In genomic region chr4:6943012-6943869, GRCh38 we compare ENCODE assay signal across 9 cellular contexts. TPM values are rescaled to one million over a fixed set of nuclear protein-coding genes. Genes with fewer than 3 reads are reported as not detected.
DNase-seq lines count a peak whose midpoint lies in the region; ATAC-seq, FAIRE-seq and TF ChIP-seq lines count a peak whose summit lies in the region.
"Had no signal": no experiment of that assay in that cellular context is flagged by ENCODE, and none has a peak within 500 bp of the region (broad histone marks: within the 10 kb centered on the region; RNA-seq: fewer than 3 reads in every experiment).

No MANE protein-coding gene starts in this region.

- H3K56ac ChIP-seq in H9 (ENCODE audit: insufficient read length, low read depth, low read length): no peak overlapping the region

- no peaks in the 10 kb centered on the region for H4K20me1 ChIP-seq in H9 (ENCODE audit: control insufficient read depth, insufficient read depth, insufficient read length)

- H3K27me3 Mint-ChIP-seq in H9 (ENCODE audit: low read depth): no peaks in the 10 kb centered on the region
- no peaks in the 10 kb centered on the region for H3K27me3 Mint-ChIP-seq in activated CD8-positive, alpha-beta T cell treated with anti-CD3 and anti-CD28 coated beads, Interleukin-2, amount 10 ng/mL, durations not matched to agents 7 days and 5 days (ENCODE audit: low read depth)

- no peak overlapping the region for H3K4me3 ChIP-seq in iPS-15b (ENCODE audit: low read depth, low read length)
- H3K4me3 ChIP-seq in small intestine (ENCODE audit: low read depth in 1 of 2, low read length in 2 of 2): no peak overlapping the region
- H3K4me3 ChIP-seq: MG63 had no signal

- no peak overlapping the region for H2BK15ac ChIP-seq in H9 (ENCODE audit: low read depth, low read length)

- H4K5ac ChIP-seq in H9 (ENCODE audit: insufficient read length, low read depth, low read length): no peak overlapping the region

- H3K79me1 ChIP-seq in H9 (ENCODE audit: insufficient read depth, low read depth, low read length, poor library complexity, severe bottlenecking): peaks cover 3% of the 10 kb centered on the region

- H3K14ac ChIP-seq in H9 (ENCODE audit: insufficient read depth, low read length): no peak overlapping the region; the same call in 1 of the 2 replicates

- no peaks in the 10 kb centered on the region; a peak in 1 of 5 replicates for H3K9me3 Mint-ChIP-seq in H9
- H3K9me3 Mint-ChIP-seq in activated CD8-positive, alpha-beta T cell treated with anti-CD3 and anti-CD28 coated beads, Interleukin-2, amount 10 ng/mL, durations not matched to agents 7 days and 5 days (ENCODE audit: insufficient read depth): no peaks in the 10 kb centered on the region

- H3K4me2 ChIP-seq in H9 (ENCODE audit: insufficient read depth, insufficient read length, low read length): no peak overlapping the region

- no peak overlapping the region for H3K9ac ChIP-seq in H9 (ENCODE audit: extremely low read depth, insufficient read length, low read length)
- peak overlapping the region; percentile 26 for H3K9ac ChIP-seq in iPS-15b (ENCODE audit: low read depth, low read length)

- TF ChIP-seq CTCF in H9 (conservative IDR thresholded peaks at IDR 0.05): no peak

- no peaks in the 10 kb centered on the region for H3K36me3 ChIP-seq in iPS-15b (ENCODE audit: control insufficient read depth, insufficient read depth, low read length)
- no peaks in the 10 kb centered on the region for H3K36me3 ChIP-seq in small intestine (ENCODE audit: control insufficient read depth in 2 of 2, insufficient read depth in 2 of 2, low read length in 2 of 2)
- H3K36me3 ChIP-seq: MG63 had no signal

- no peak overlapping the region for H2BK120ac ChIP-seq in H9 (ENCODE audit: low read depth, low read length, poor library complexity, severe bottlenecking)

- POLR2A ChIA-PET in activated CD8-positive, alpha-beta T cell treated with anti-CD3 and anti-CD28 coated beads, Interleukin-2, amount 10 ng/mL, durations not matched to agents 7 days and 5 days (lab: Charles Lee): interaction anchor here (0.8 to 1.6 kb wide), 6 partner anchors 15 to 102 kb away, joined by 3 to 5 read pairs (median 4); no protein-coding TSS in a partner anchor

- no peak overlapping the region for H4K8ac ChIP-seq in H9 (replicated peaks; ENCODE audit: insufficient read length, low read depth, low read length)

- H3K4me1 ChIP-seq in H9 (ENCODE audit: insufficient read depth, low read length) (peaks cover 22% of the 10 kb centered on the region; the same call in 1 of the 2 replicates), iPS-15b (ENCODE audit: control insufficient read depth, insufficient read depth, low read length) (peaks cover 20% of the 10 kb centered on the region), small intestine (ENCODE audit: control insufficient read depth in 2 of 2, insufficient read depth in 1 of 2, low read depth in 1 of 2, low read length in 1 of 2) (peaks cover 5 to 21% of the 10 kb centered on the region in 2 donors)

- peaks cover 66 to 72% of the 10 kb centered on the region in 2 experiments for H3K4me1 Mint-ChIP-seq in H9
- peaks cover 44% of the 10 kb centered on the region for H3K4me1 Mint-ChIP-seq in activated CD8-positive, alpha-beta T cell treated with anti-CD3 and anti-CD28 coated beads, Interleukin-2, amount 10 ng/mL, durations not matched to agents 7 days and 5 days (ENCODE audit: low read depth)

- FAIRE-seq in small intestine (lab: Jason Lieb, UNC): no peak

- peak overlapping the region; percentile 36 to 95 (median 83); a peak in 5 of 7 replicates for H3K27ac Mint-ChIP-seq in H9
- peak overlapping the region; percentile 88 for H3K27ac Mint-ChIP-seq in activated CD8-positive, alpha-beta T cell treated with anti-CD3 and anti-CD28 coated beads, Interleukin-2, amount 10 ng/mL, durations not matched to agents 7 days and 5 days

- H3K79me2 ChIP-seq in H9 (ENCODE audit: insufficient read depth, low read length): no peaks in the 10 kb centered on the region

- H3K18ac ChIP-seq in H9 (ENCODE audit: insufficient read length, low read depth, low read length): no peak overlapping the region

- no peak overlapping the region for H3T11ph ChIP-seq in H9 (ENCODE audit: low read length)

- no peak overlapping the region for H4K91ac ChIP-seq in H9 (ENCODE audit: insufficient read length, low read depth, low read length)

- WGBS in H9 (ENCODE audit: extremely low coverage, insufficient read length, low lambda C conversion rate): no CpG with 5 or more reads among the region's 19 CpGs
- 39 to 59% (median 47%) methylated on average over 19 of the region's 19 CpGs for WGBS in small intestine, 3 donors

- no peak overlapping the region for H2BK5ac ChIP-seq in H9 (ENCODE audit: insufficient read length, low read length)

- no peaks in the 10 kb centered on the region for H3K9me3 ChIP-seq in H9 (ENCODE audit: control insufficient read depth, low read depth, low read length)
- H3K9me3 ChIP-seq in iPS-15b (ENCODE audit: control insufficient read depth, insufficient read depth, low read length): no peaks in the 10 kb centered on the region
- no peaks in the 10 kb centered on the region for H3K9me3 ChIP-seq in small intestine (ENCODE audit: control insufficient read depth, low read depth)
- H3K9me3 ChIP-seq: MG63 had no signal

- H3K36me3 Mint-ChIP-seq in H9 (ENCODE audit: insufficient read depth in 1 of 3, low read depth in 3 of 3): peaks cover 0 to 2% (median 0%) of the 10 kb centered on the region in 3 experiments; a peak in 2 of 7 replicates
- H3K36me3 Mint-ChIP-seq in activated CD8-positive, alpha-beta T cell treated with anti-CD3 and anti-CD28 coated beads, Interleukin-2, amount 10 ng/mL, durations not matched to agents 7 days and 5 days (ENCODE audit: low read depth): peaks cover 24% of the 10 kb centered on the region

- no peak overlapping the region for H2BK20ac ChIP-seq in H9 (ENCODE audit: low read depth, low read length, poor library complexity, severe bottlenecking)

- no peak overlapping the region for H3K23ac ChIP-seq in H9 (ENCODE audit: insufficient read length, low read depth, low read length)

- H3K27me3 ChIP-seq in H9 (ENCODE audit: insufficient read depth, low read length): no peaks in the 10 kb centered on the region
- H3K27me3 ChIP-seq in iPS-15b (ENCODE audit: control insufficient read depth, insufficient read depth, low read length): no peaks in the 10 kb centered on the region
- no peaks in the 10 kb centered on the region for H3K27me3 ChIP-seq in small intestine (ENCODE audit: control insufficient read depth in 2 of 2, insufficient read depth in 2 of 2, low read length in 2 of 2)
- H3K27me3 ChIP-seq: MG63 had no signal

- H3K23me2 ChIP-seq in H9 (ENCODE audit: insufficient read length, low read depth, low read length, poor library complexity, severe bottlenecking): no peaks in the 10 kb centered on the region

- H2AFZ ChIP-seq in H9 (ENCODE audit: low read length): no peak overlapping the region

- H2AK5ac ChIP-seq in H9 (ENCODE audit: insufficient read length, low read length): no peak overlapping the region

- H3K4ac ChIP-seq in H9 (ENCODE audit: low read depth, low read length): no peak overlapping the region

- no peak overlapping the region; a peak in 1 of 5 replicates for H3K4me3 Mint-ChIP-seq in H9
- peak overlapping the region; percentile 62 for H3K4me3 Mint-ChIP-seq in activated CD8-positive, alpha-beta T cell treated with anti-CD3 and anti-CD28 coated beads, Interleukin-2, amount 10 ng/mL, durations not matched to agents 7 days and 5 days

- ATAC-seq in activated CD8-positive, alpha-beta T cell treated with anti-CD3 and anti-CD28 coated beads, Interleukin-2, amount 10 ng/mL, durations not matched to agents 7 days and 5 days: no peak
- ATAC-seq in HG02678 (IDR thresholded peaks at IDR 0.05; ENCODE audit: unreplicated experiment): no peak
- ATAC-seq in GM21528 (IDR thresholded peaks at IDR 0.05; ENCODE audit: low FRiP score, unreplicated experiment): no peak

- H3K27ac ChIP-seq in H9 (ENCODE audit: insufficient read length, low read depth, low read length) (no peak overlapping the region), small intestine (ENCODE audit: low read depth in 1 of 2, low read length in 1 of 2) (peak overlapping the region; percentile 66 to 70)

- CTCF ChIA-PET in activated CD8-positive, alpha-beta T cell treated with anti-CD3 and anti-CD28 coated beads, Interleukin-2, amount 10 ng/mL, durations not matched to agents 7 days and 5 days (lab: Charles Lee): interaction anchor here (0.7 to 2.8 kb wide), 9 partner anchors 13 to 127 kb away, joined by 3 to 17 read pairs (median 4); a partner anchor contains a TSS

- no peak overlapping the region for H2BK12ac ChIP-seq in H9 (ENCODE audit: insufficient read length, low read depth, low read length)

- no peak for DNase-seq in H9
- no peak for DNase-seq in activated CD8-positive, alpha-beta T cell treated with anti-CD3 and anti-CD28 coated beads, Interleukin-2, amount 10 ng/mL, durations not matched to agents 7 days and 5 days
- peak; percentile 62 for DNase-seq in small intestine
- DNase-seq in NCI-H2107 (lab: John Stamatoyannopoulos, UW): no peak
- DNase-seq: SHP77 treated with DMSO at 0.1 percent for 48 hours had no signal

RNA-seq across cellular contexts. Expression of gene TBC1D14, which starts 33.6 kb away (rescaled TPM):
- 44.5 and 50.2 TPM in 2 replicates for total RNA-seq in H9 (2021)
- 10 to 100 TPM; 39.4 to 39.8 TPM for total RNA-seq in activated CD8-positive, alpha-beta T cell treated with anti-CD3 and anti-CD28 coated beads, Interleukin-2, amount 10 ng/mL, durations not matched to agents 7 days and 5 days
- 10 to 100 TPM; 16.8 to 31.5 (median 18.9) TPM for polyA plus RNA-seq in small intestine
